Comparison of ENCODE assay signal across 10 cellular contexts in the genomic region with DNA sequence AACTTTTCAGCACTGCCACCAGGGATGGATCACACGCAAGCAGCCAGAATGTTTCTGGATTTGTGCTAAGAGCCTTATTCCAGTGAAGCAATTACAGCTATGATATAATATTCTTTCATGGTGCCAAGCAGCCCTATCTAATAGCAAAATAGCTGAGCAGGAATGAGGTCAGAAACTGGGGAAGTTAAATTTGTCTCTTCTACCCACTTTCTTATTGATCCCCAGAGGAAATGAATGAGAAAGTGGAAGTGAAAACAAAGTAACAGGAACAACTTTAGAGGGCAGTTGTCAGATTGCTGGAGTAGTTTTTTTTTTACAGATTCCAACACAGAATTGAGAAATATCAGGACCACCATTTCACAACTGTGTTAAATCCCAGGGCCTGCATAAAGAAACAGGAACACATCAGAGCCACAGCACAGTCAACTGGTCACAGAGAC. TPM values are rescaled to one million over a fixed set of nuclear protein-coding genes. Genes with fewer than 3 reads are reported as not detected.
DNase-seq lines count a peak whose midpoint lies in the region; ATAC-seq, FAIRE-seq and TF ChIP-seq lines count a peak whose summit lies in the region.
"Had no signal": no experiment of that assay in that cellular context is flagged by ENCODE, and none has a peak within 500 bp of the region (broad histone marks: within the 10 kb centered on the region; RNA-seq: fewer than 3 reads in every experiment).

No MANE protein-coding gene starts in this region.

- H3K4me1 ChIP-seq in gastroesophageal sphincter (no peaks in the 10 kb centered on the region), thyroid gland (no peaks in the 10 kb centered on the region)

- no peak for FAIRE-seq in GM12892 (lab: Jason Lieb, UNC)
- FAIRE-seq: islet of Langerhans, TTC549 had no signal

- H3K27ac ChIP-seq in gastroesophageal sphincter = peak overlapping the region in 2 of 4 donors; percentile 38 to 46
- H3K27ac ChIP-seq in thyroid gland = no peak overlapping the region

- TF ChIP-seq CTCF in gastroesophageal sphincter (IDR thresholded peaks at IDR 0.05) = peak in 1 of 4 experiments; percentile 6
- no peak for TF ChIP-seq CTCF in thyroid gland (IDR thresholded peaks at IDR 0.05)

- WGBS in gastroesophageal sphincter (ENCODE audit: low coverage in 1 of 2), 2 donors = 58 to 83% methylated on average over 1 of the region's 1 CpG
- 68 to 87% methylated on average over 1 of the region's 1 CpG for WGBS in thyroid gland, 2 donors

- ATAC-seq in GM19452 (IDR thresholded peaks at IDR 0.05; ENCODE audit: unreplicated experiment) (peak; percentile 66), HG03432 (IDR thresholded peaks at IDR 0.05; ENCODE audit: unreplicated experiment) (peak; percentile 81), gastroesophageal sphincter (peak; percentile 90)

- no peaks in the 10 kb centered on the region for H3K27me3 ChIP-seq in gastroesophageal sphincter
- no peaks in the 10 kb centered on the region for H3K27me3 ChIP-seq in thyroid gland

- no peaks in the 10 kb centered on the region for H3K36me3 ChIP-seq in gastroesophageal sphincter
- no peaks in the 10 kb centered on the region for H3K36me3 ChIP-seq in thyroid gland

- H3K9me3 ChIP-seq in gastroesophageal sphincter (no peaks in the 10 kb centered on the region), thyroid gland (no peaks in the 10 kb centered on the region)

- TF ChIP-seq POLR2A in gastroesophageal sphincter (IDR thresholded peaks at IDR 0.05) = no peak
- TF ChIP-seq POLR2A in thyroid gland (IDR thresholded peaks at IDR 0.05) = no peak
- no peak for TF ChIP-seq POLR2A in GM12892 (IDR thresholded peaks at IDR 0.05; ENCODE audit: low read depth, low read length)

- no peak overlapping the region for H3K4me3 ChIP-seq in gastroesophageal sphincter
- H3K4me3 ChIP-seq in thyroid gland (replicated peaks in 1 of 3) = no peak overlapping the region

- peak; percentile 45 to 58 for DNase-seq in AML-193 (lab: John Stamatoyannopoulos, UW)
- DNase-seq in thyroid gland = no peak
- DNase-seq in GM12892 (ENCODE audit: insufficient read length) = no peak
- DNase-seq in HPDE6-E6E7 (ENCODE audit: extremely low spot score) = no peak
- DNase-seq in HK-2 (ENCODE audit: unreplicated experiment) = no peak

- intact Hi-C loops in thyroid gland (cut with DNase I) = no loop called here

- no peak for TF ChIP-seq EP300 in gastroesophageal sphincter (IDR thresholded peaks at IDR 0.05)

RNA-seq across cellular contexts. Expression of a gene that starts 44.8 kb away (rescaled TPM):
- total RNA-seq in gastroesophageal sphincter (1 to 10 TPM; 2.2 to 5.0 (median 3.7) TPM), thyroid gland (1 to 10 TPM; 5.2 to 7.8 (median 7.4) TPM)
- polyA plus RNA-seq in GM12892 (2012; ENCODE audit: missing spikeins) = 22.5 TPM

Comparison
In these comparisons a context has a peak if more than half of its experiments do, and no peak if none do; other contexts are left out.
1. DNase-seq: peak in AML-193 (2 of 2); none in thyroid gland (0 of 2), GM12892 (single experiment), HPDE6-E6E7 (single experiment) and HK-2 (single experiment).
2. Peak in every context shown above with its lines, with median percentiles within 50 percentile points of each other: ATAC-seq.